Comparison of ENCODE assay signal across 1 cellular context in the genomic region with DNA sequence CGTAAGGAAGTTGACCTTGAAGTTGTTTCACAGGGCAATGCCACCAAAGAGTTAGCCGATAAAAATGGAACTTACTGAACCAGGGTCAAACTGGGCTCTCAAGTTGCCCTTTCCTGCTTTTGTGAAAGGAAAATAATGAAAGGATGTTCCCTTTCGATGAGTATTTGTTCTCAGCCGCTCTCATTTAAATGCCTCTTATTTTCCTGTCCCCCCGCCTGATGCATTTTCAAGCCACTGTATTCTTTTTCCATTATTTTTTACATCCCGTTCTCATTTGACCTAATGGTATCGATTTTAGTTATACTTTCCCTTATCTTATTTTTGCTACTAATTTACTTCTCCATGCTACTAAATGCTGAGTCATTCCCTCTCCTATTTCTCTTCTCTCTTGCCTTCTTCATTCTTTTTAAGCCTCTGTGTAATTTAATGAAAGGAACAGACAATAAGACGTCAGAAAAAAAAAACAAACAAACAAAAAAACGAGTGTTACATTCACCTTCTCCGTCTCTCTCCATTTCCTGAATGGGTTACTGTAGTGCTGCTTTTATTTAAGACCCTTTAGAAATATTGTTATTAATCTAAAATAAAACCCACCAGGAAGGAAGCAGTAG.
TF ChIP-seq lines count a peak whose summit lies in the region.

No MANE protein-coding gene starts in this region.

TF ChIP-seq in K562, 482 proteins besides CTCF, POLR2A, EP300 and RAD21 (continued from another document):
- TF ChIP-seq, protein P1, sequence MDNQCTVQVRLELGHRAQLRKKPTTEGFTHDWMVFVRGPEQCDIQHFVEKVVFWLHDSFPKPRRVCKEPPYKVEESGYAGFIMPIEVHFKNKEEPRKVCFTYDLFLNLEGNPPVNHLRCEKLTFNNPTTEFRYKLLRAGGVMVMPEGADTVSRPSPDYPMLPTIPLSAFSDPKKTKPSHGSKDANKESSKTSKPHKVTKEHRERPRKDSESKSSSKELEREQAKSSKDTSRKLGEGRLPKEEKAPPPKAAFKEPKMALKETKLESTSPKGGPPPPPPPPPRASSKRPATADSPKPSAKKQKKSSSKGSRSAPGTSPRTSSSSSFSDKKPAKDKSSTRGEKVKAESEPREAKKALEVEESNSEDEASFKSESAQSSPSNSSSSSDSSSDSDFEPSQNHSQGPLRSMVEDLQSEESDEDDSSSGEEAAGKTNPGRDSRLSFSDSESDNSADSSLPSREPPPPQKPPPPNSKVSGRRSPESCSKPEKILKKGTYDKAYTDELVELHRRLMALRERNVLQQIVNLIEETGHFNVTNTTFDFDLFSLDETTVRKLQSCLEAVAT (IDR thresholded peaks at IDR 0.05), result peak in 1 of 2 experiments; percentile 21; a peak in 1 of 4 replicates
- peak; percentile 45; the same call in 1 of the 2 replicates for TF ChIP-seq LEF1 (IDR thresholded peaks at IDR 0.05)
- peak; percentile 27; the same call in 1 of the 2 replicates for TF ChIP-seq NCOR1 (IDR thresholded peaks at IDR 0.05)
- TF ChIP-seq, protein P2, sequence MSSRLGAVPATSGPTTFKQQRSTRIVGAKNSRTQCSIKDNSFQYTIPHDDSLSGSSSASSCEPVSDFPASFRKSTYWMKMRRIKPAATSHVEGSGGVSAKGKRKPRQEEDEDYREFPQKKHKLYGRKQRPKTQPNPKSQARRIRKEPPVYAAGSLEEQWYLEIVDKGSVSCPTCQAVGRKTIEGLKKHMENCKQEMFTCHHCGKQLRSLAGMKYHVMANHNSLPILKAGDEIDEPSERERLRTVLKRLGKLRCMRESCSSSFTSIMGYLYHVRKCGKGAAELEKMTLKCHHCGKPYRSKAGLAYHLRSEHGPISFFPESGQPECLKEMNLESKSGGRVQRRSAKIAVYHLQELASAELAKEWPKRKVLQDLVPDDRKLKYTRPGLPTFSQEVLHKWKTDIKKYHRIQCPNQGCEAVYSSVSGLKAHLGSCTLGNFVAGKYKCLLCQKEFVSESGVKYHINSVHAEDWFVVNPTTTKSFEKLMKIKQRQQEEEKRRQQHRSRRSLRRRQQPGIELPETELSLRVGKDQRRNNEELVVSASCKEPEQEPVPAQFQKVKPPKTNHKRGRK (tag; IDR thresholded peaks at IDR 0.05), result peak; percentile 84
- peak; percentile 69 for TF ChIP-seq ARID1B (IDR thresholded peaks at IDR 0.05)
- peak; percentile 29; the same call in 1 of the 2 replicates for TF ChIP-seq BCOR (IDR thresholded peaks at IDR 0.05)
- TF ChIP-seq DPF2 (IDR thresholded peaks at IDR 0.05), result peak; percentile 87
- no peak for TF ChIP-seq ZNF696 (CRISPR knock-in tag; conservative IDR thresholded peaks at IDR 0.05)
- TF ChIP-seq, protein P3, sequence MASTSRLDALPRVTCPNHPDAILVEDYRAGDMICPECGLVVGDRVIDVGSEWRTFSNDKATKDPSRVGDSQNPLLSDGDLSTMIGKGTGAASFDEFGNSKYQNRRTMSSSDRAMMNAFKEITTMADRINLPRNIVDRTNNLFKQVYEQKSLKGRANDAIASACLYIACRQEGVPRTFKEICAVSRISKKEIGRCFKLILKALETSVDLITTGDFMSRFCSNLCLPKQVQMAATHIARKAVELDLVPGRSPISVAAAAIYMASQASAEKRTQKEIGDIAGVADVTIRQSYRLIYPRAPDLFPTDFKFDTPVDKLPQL (IDR thresholded peaks at IDR 0.05; ENCODE audit: extremely low read depth, insufficient read length), result peak; percentile 3
- no peak for TF ChIP-seq CBX5 (IDR thresholded peaks at IDR 0.05; ENCODE audit: borderline replicate concordance, low read depth)
- TF ChIP-seq, protein P4, sequence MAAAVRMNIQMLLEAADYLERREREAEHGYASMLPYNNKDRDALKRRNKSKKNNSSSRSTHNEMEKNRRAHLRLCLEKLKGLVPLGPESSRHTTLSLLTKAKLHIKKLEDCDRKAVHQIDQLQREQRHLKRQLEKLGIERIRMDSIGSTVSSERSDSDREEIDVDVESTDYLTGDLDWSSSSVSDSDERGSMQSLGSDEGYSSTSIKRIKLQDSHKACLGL (CRISPR knock-in tag; IDR thresholded peaks at IDR 0.05; ENCODE audit: borderline replicate concordance, poor library complexity, severe bottlenecking), result no peak
- TF ChIP-seq, protein P5, sequence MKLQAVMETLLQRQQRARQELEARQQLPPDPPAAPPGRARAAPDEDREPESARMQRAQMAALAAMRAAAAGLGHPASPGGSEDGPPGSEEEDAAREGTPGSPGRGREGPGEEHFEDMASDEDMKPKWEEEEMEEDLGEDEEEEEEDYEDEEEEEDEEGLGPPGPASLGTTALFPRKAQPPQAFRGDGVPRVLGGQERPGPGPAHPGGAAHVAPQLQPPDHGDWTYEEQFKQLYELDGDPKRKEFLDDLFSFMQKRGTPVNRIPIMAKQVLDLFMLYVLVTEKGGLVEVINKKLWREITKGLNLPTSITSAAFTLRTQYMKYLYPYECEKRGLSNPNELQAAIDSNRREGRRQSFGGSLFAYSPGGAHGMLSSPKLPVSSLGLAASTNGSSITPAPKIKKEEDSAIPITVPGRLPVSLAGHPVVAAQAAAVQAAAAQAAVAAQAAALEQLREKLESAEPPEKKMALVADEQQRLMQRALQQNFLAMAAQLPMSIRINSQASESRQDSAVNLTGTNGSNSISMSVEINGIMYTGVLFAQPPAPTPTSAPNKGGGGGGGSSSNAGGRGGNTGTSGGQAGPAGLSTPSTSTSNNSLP (IDR thresholded peaks at IDR 0.05; ENCODE audit: borderline replicate concordance, low read depth, low read length), result 0 out of 2 replicates have a peak, but pooled peaks have one; percentile 6
- no peak for TF ChIP-seq PHB (CRISPR knock-in tag; IDR thresholded peaks at IDR 0.05)
- no peak for TF ChIP-seq E2F3 (CRISPR knock-in tag; IDR thresholded peaks at IDR 0.05)
- TF ChIP-seq ARID2 (IDR thresholded peaks at IDR 0.05), result peak; percentile 55
- peak; percentile 49 to 73; a peak in 3 of 4 replicates for TF ChIP-seq TRIM24 (IDR thresholded peaks at IDR 0.05)
- TF ChIP-seq SMARCA4 (IDR thresholded peaks at IDR 0.05), result peak; percentile 85
- TF ChIP-seq NR2C2 (CRISPR knock-in tag; IDR thresholded peaks at IDR 0.05), result no peak
- peak; percentile 25; the same call in 1 of the 2 replicates for TF ChIP-seq NR2C2 (tag; IDR thresholded peaks at IDR 0.05)
- TF ChIP-seq ASH1L (IDR thresholded peaks at IDR 0.05; ENCODE audit: borderline replicate concordance, low read depth, partially characterized antibody), result peak; percentile 28
- TF ChIP-seq C11orf30 (IDR thresholded peaks at IDR 0.05; ENCODE audit: low read depth), result peak; percentile 96
- TF ChIP-seq NBN (IDR thresholded peaks at IDR 0.05; ENCODE audit: low read depth), result 0 out of 2 replicates have a peak, but pooled peaks have one; percentile 49
TF ChIP-seq in K562: peak in this region for 41.
